Comparison of ENCODE assay signal across 12 cellular contexts in the genomic region with DNA sequence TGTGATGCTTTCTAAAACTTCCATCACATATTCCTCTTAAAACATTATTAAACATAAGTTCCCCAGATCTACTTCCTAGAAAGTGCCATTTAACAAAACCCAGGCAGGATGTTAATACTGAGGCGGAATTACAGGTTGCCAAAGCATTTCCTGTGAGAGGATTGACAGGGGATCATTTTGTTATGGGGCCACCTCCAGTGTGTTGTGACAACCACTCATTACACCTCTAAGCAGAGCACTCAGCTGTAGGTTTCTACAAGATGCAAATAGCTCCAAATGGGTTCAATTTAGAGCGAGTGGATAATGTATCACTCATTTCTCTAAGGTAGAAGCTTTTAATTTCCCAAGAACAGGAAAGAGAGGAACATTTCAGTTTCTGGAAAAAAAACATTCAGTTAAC.
"Had no signal": no experiment of that assay in that cellular context is flagged by ENCODE, and none has a peak within 500 bp of the region (broad histone marks: within the 10 kb centered on the region; RNA-seq: fewer than 3 reads in every experiment).

No MANE protein-coding gene starts in this region.

- H3K4me3 ChIP-seq: colonic mucosa, hepatocyte, lower lobe of right lung, thyroid gland had no signal

- DNase-seq: activated CD4-positive, alpha-beta T cell treated with anti-CD3 and anti-CD28 coated beads, Interleukin-2, amount 50 U/mL, for 1 hour; activated naive CD4-positive, alpha-beta T cell treated with anti-CD3 and anti-CD28 coated beads, Interleukin-2, amount 50 U/mL, for 16 hours; activated T-cell treated with anti-CD3 and anti-CD28 coated beads, Interleukin-2, amount 50 U/mL, for 1 hour; colonic mucosa; effector CD4-positive, alpha-beta T cell; lower lobe of right lung; midbrain; retina; thyroid gland had no signal

- H3K36me3 ChIP-seq: colonic mucosa, lower lobe of right lung, neutrophil, thyroid gland had no signal

- H3K27me3 ChIP-seq: colonic mucosa, hepatocyte, neutrophil, thyroid gland had no signal

- H3K9me3 ChIP-seq: colonic mucosa, lower lobe of right lung, neutrophil, thyroid gland had no signal

- H3K4me1 ChIP-seq: colonic mucosa, lower lobe of right lung, thyroid gland had no signal

- H3K27ac ChIP-seq: colonic mucosa, epithelial cell of prostate, hepatocyte, lower lobe of right lung, neutrophil, thyroid gland had no signal

- ATAC-seq: lower lobe of right lung had no signal
